ENCODE assay signal across 8 cellular contexts in genomic region chr16:23182206-23182674, GRCh38. TPM values are rescaled to one million over a fixed set of nuclear protein-coding genes. Genes with fewer than 3 reads are reported as not detected.
DNase-seq lines count a peak whose midpoint lies in the region; ATAC-seq and TF ChIP-seq lines count a peak whose summit lies in the region.

No MANE protein-coding gene starts in this region.

- TF ChIP-seq POLR2A in upper lobe of left lung (IDR thresholded peaks at IDR 0.05): no peak

- peaks cover 12% of the 10 kb centered on the region for H3K4me1 Mint-ChIP-seq in activated naive CD4-positive, alpha-beta T cell treated with anti-CD3 and anti-CD28 coated beads, Interleukin-2, amount 50 U/mL, for 24 hours
- H3K4me1 Mint-ChIP-seq in progenitor cell of endocrine pancreas (ENCODE audit: low read depth): no peaks in the 10 kb centered on the region

- H3K4me1 ChIP-seq in upper lobe of left lung: peaks cover 13 to 17% (median 14%) of the 10 kb centered on the region in 4 donors

- peaks cover 42% of the 10 kb centered on the region for H3K27me3 Mint-ChIP-seq in activated naive CD4-positive, alpha-beta T cell treated with anti-CD3 and anti-CD28 coated beads, Interleukin-2, amount 50 U/mL, for 24 hours
- H3K27me3 Mint-ChIP-seq in progenitor cell of endocrine pancreas: peaks cover 60% of the 10 kb centered on the region

- H3K27ac Mint-ChIP-seq in activated naive CD4-positive, alpha-beta T cell treated with anti-CD3 and anti-CD28 coated beads, Interleukin-2, amount 50 U/mL, for 24 hours: no peak overlapping the region
- no peak overlapping the region for H3K27ac Mint-ChIP-seq in progenitor cell of endocrine pancreas

- TF ChIP-seq EP300 in upper lobe of left lung (IDR thresholded peaks at IDR 0.05): no peak

- H3K36me3 Mint-ChIP-seq in activated naive CD4-positive, alpha-beta T cell treated with anti-CD3 and anti-CD28 coated beads, Interleukin-2, amount 50 U/mL, for 24 hours: no peaks in the 10 kb centered on the region
- H3K36me3 Mint-ChIP-seq in progenitor cell of endocrine pancreas (ENCODE audit: insufficient read depth): no peaks in the 10 kb centered on the region

- TF ChIP-seq CTCF in progenitor cell of endocrine pancreas (IDR thresholded peaks at IDR 0.05; ENCODE audit: unreplicated experiment): peak; percentile 93
- TF ChIP-seq CTCF in upper lobe of left lung (IDR thresholded peaks at IDR 0.05): peak; percentile 97 to 100 (median 99)

- 6 to 16% methylated on average over 8 to 23 of the region's 33 CpGs for WGBS in upper lobe of left lung, 2 donors

- ATAC-seq in GM21825 (IDR thresholded peaks at IDR 0.05; ENCODE audit: unreplicated experiment): peak; percentile 88
- peak; percentile 97 for ATAC-seq in Right ventricle myocardium superior (ENCODE audit: poor library complexity)
- peak; percentile 92 to 96 for ATAC-seq in upper lobe of left lung (ENCODE audit: low FRiP score in 2 of 2)

- H3K9me3 ChIP-seq in SK-N-MC (ENCODE audit: low read depth, low read length): no peaks in the 10 kb centered on the region
- no peaks in the 10 kb centered on the region for H3K9me3 ChIP-seq in upper lobe of left lung

- no peak overlapping the region for H3K9ac ChIP-seq in SK-N-MC (ENCODE audit: insufficient read length)

- DNase-seq in DMS53 treated with DMSO at 0.1 percent for 48 hours (lab: John Stamatoyannopoulos, UW; ENCODE audit: unreplicated experiment): peak; percentile 74
- peak; percentile 53 for DNase-seq in M059J (ENCODE audit: low read depth)
- no peak for DNase-seq in SK-N-MC (ENCODE audit: low read depth, low spot score)
- DNase-seq in Right ventricle myocardium superior: peak; percentile 78
- peak; percentile 96 for DNase-seq in progenitor cell of endocrine pancreas (ENCODE audit: low spot score, unreplicated experiment)
- peak; percentile 85 to 97 for DNase-seq in upper lobe of left lung

- H3K9me3 Mint-ChIP-seq in activated naive CD4-positive, alpha-beta T cell treated with anti-CD3 and anti-CD28 coated beads, Interleukin-2, amount 50 U/mL, for 24 hours: no peaks in the 10 kb centered on the region
- no peaks in the 10 kb centered on the region for H3K9me3 Mint-ChIP-seq in progenitor cell of endocrine pancreas (ENCODE audit: low read depth)

- H3K27me3 ChIP-seq in upper lobe of left lung: peaks cover 0 to 11% (median 9%) of the 10 kb centered on the region in 4 donors

- intact Hi-C loops in Right ventricle myocardium superior (cut with DNase I): loop anchor here (2.0 to 10.0 kb wide), 2 partner anchors 213 to 253 kb away; no protein-coding TSS in a partner anchor

- H3K36me3 ChIP-seq in SK-N-MC (ENCODE audit: insufficient read depth, low read length) (no peaks in the 10 kb centered on the region), upper lobe of left lung (no peaks in the 10 kb centered on the region)

- H3K27ac ChIP-seq in SK-N-MC: no peak overlapping the region
- no peak overlapping the region for H3K27ac ChIP-seq in upper lobe of left lung

- H3K4me3 Mint-ChIP-seq in activated naive CD4-positive, alpha-beta T cell treated with anti-CD3 and anti-CD28 coated beads, Interleukin-2, amount 50 U/mL, for 24 hours: peak overlapping the region; percentile 65
- H3K4me3 Mint-ChIP-seq in progenitor cell of endocrine pancreas (ENCODE audit: low read depth): no peak overlapping the region

- H3K4me3 ChIP-seq in SK-N-MC (peak overlapping the region; percentile 71), upper lobe of left lung (peak overlapping the region; percentile 30 to 70 (median 56))

RNA-seq across cellular contexts. Expression of gene SCNN1G, which starts 0.3 kb away (rescaled TPM):
- total RNA-seq in M059J (2014; rRNA removed; shearing (Covaris generic)): not detected in 2 replicates
- total RNA-seq in Right ventricle myocardium superior (0.13 TPM), progenitor cell of endocrine pancreas (1.2 and 1.5 TPM in 2 replicates), upper lobe of left lung (10 to 100 TPM; 10.8 to 16.8 (median 13.8) TPM)

RNA-seq across cellular contexts. Expression of gene USP31, which starts 33.0 kb away (rescaled TPM):
- 5.5 and 10.6 TPM in 2 replicates for total RNA-seq in M059J (2014; rRNA removed; shearing (Covaris generic))
- total RNA-seq in Right ventricle myocardium superior (25.7 TPM), progenitor cell of endocrine pancreas (10.5 and 11.7 TPM in 2 replicates), upper lobe of left lung (10 to 100 TPM in 5 of 6 donors, 1 to 10 TPM in 1; 8.8 to 20.2 (median 15.0) TPM)
